Comparison of ENCODE assay signal across 1 cellular context in genomic region chr7:74078461-74078860, GRCh38.
TF ChIP-seq lines count a peak whose summit lies in the region.

No MANE protein-coding gene starts in this region.

TF ChIP-seq in GM12891, 5 proteins besides CTCF, POLR2A, EP300 and RAD21:
- TF ChIP-seq TAF1 (IDR thresholded peaks at IDR 0.05; ENCODE audit: low read depth, low read length) (no peak), PAX5 (IDR thresholded peaks at IDR 0.05; ENCODE audit: insufficient read depth, low read length, severe bottlenecking) (no peak), POU2F2 (IDR thresholded peaks at IDR 0.05; ENCODE audit: low read depth, low read length) (no peak), SPI1 (IDR thresholded peaks at IDR 0.05; ENCODE audit: low read depth, low read length) (no peak), POLR2AphosphoS5 (IDR thresholded peaks at IDR 0.05; ENCODE audit: low read depth, low read length) (no peak)
